Comparison of ENCODE assay signal across 1 cellular context in genomic region chr17:40491486-40491885, GRCh38.
TF ChIP-seq lines count a peak whose summit lies in the region.

No MANE protein-coding gene starts in this region.

TF ChIP-seq in GM23338, 12 proteins besides CTCF, POLR2A, EP300 and RAD21 (continued from another document):
- no peak for TF ChIP-seq ZNF462 (CRISPR knock-in tag; IDR thresholded peaks at IDR 0.05)
- TF ChIP-seq STAT1 (IDR thresholded peaks at IDR 0.05; ENCODE audit: unreplicated experiment) = no peak
- no peak for TF ChIP-seq ETS1 (IDR thresholded peaks at IDR 0.05)
